Comparison of ENCODE assay signal across 10 cellular contexts in the genomic region with DNA sequence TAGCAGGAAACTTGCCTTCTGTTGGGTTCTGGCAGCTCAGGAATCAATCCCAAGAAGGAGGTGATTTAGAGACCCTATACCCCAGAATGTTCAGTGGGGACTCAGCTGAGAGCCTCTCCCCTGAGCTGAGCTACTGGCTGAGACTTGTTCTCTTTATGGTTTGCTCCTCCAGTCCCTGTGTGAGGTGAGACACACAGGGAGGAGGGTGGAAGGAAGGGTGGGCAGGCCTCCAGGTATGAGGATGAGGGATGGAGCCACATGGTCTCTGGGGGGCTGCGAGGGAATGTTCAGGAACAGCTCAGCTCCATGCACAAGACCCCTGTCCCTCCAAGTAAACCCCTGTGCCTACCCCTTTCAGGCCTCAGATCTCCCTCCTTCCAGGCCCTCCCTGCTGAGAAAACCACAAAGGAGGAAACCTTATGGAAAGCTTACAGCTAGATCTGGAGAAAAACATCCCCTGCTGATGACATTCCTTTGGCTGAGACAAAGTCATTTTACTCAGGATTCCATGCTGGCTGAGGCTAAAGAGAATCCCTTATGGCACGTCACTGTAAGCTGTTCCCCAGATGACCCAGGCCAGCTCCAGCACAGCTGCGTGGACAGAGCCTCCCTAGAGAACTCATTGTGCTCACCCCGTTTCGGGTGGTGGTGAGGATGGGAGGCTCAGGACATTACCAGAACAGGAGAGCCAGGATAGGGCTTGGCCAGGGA.
DNase-seq lines count a peak whose midpoint lies in the region; ATAC-seq and TF ChIP-seq lines count a peak whose summit lies in the region.
"Had no signal": no experiment of that assay in that cellular context is flagged by ENCODE, and none has a peak within 500 bp of the region (broad histone marks: within the 10 kb centered on the region; RNA-seq: fewer than 3 reads in every experiment).

No MANE protein-coding gene starts in this region.

- H3K4me3 Mint-ChIP-seq in progenitor cell of endocrine pancreas (ENCODE audit: low read depth): peak overlapping the region; percentile 98

- ATAC-seq in left cardiac atrium (peak; percentile 57 to 62), esophagus mucosa (no peak)

- peaks cover 23 to 100% (median 96%) of the 10 kb centered on the region in 11 experiments; a peak in 20 of 22 replicates for H4K20me1 ChIP-seq in BLaER1 treated with 17β-estradiol and CSF1 and Interleukin-3, amounts not matched to agents 10 nM and 100 nM

- no peaks in the 10 kb centered on the region for H3K36me3 Mint-ChIP-seq in progenitor cell of endocrine pancreas (ENCODE audit: insufficient read depth)

- H3K27ac Mint-ChIP-seq in progenitor cell of endocrine pancreas: no peak overlapping the region

- no peaks in the 10 kb centered on the region for H3K9me3 Mint-ChIP-seq in progenitor cell of endocrine pancreas (ENCODE audit: low read depth)

- peak; percentile 26 for DNase-seq in amniotic stem cell (lab: John Stamatoyannopoulos, UW)
- DNase-seq in left cardiac atrium: no peak
- no peak for DNase-seq in progenitor cell of endocrine pancreas (ENCODE audit: low spot score, unreplicated experiment)
- DNase-seq in NCI-H1105 treated with DMSO at 0.1 percent for 48 hours (lab: John Stamatoyannopoulos, UW): no peak
- no peak for DNase-seq in RPMI8226
- no peak for DNase-seq in NCI-H187 (lab: John Stamatoyannopoulos, UW)
- DNase-seq: DMS79 treated with DMSO at 0.1 percent for 48 hours, NCI-H2029 treated with DMSO at 0.1 percent for 48 hours had no signal

- H3K27ac ChIP-seq in BLaER1 treated with 17β-estradiol and CSF1 and Interleukin-3, amounts not matched to agents 10 nM and 100 nM: peak overlapping the region in 1 of 11 experiments; percentile 4; a peak in 1 of 22 replicates

- H3K9ac ChIP-seq in BLaER1 treated with 17β-estradiol and CSF1 and Interleukin-3, amounts not matched to agents 10 nM and 100 nM: peak overlapping the region in 4 of 11 experiments; percentile 9 to 90 (median 32); a peak in 4 of 22 replicates

- peaks cover 61 to 88% (median 70%) of the 10 kb centered on the region in 10 experiments for H3K4me1 ChIP-seq in BLaER1 treated with 17β-estradiol and CSF1 and Interleukin-3, amounts not matched to agents 10 nM and 100 nM

- intact Hi-C loops in left cardiac atrium (cut with DNase I): no loop called here

- peaks cover 2 to 47% (median 16%) of the 10 kb centered on the region in 11 experiments; a peak in 15 of 22 replicates for H3K36me3 ChIP-seq in BLaER1 treated with 17β-estradiol and CSF1 and Interleukin-3, amounts not matched to agents 10 nM and 100 nM

- no peak for TF ChIP-seq CTCF in progenitor cell of endocrine pancreas (IDR thresholded peaks at IDR 0.05; ENCODE audit: unreplicated experiment)

- peaks cover 47% of the 10 kb centered on the region for H3K4me1 Mint-ChIP-seq in progenitor cell of endocrine pancreas (ENCODE audit: low read depth)

- H3K9me3 ChIP-seq in BLaER1 treated with 17β-estradiol and CSF1 and Interleukin-3, amounts not matched to agents 10 nM and 100 nM (replicated peaks in 1 of 11): no peaks in the 10 kb centered on the region

- no peak overlapping the region; a peak in 2 of 20 replicates for H3K4me3 ChIP-seq in BLaER1 treated with 17β-estradiol and CSF1 and Interleukin-3, amounts not matched to agents 10 nM and 100 nM

- no peaks in the 10 kb centered on the region for H3K27me3 Mint-ChIP-seq in progenitor cell of endocrine pancreas

- H3K27me3 ChIP-seq in BLaER1 treated with 17β-estradiol and CSF1 and Interleukin-3, amounts not matched to agents 10 nM and 100 nM: no peaks in the 10 kb centered on the region

- peak overlapping the region; percentile 58 to 99 (median 94) for H3K4me2 ChIP-seq in BLaER1 treated with 17β-estradiol and CSF1 and Interleukin-3, amounts not matched to agents 10 nM and 100 nM
